In the genomic region with DNA sequence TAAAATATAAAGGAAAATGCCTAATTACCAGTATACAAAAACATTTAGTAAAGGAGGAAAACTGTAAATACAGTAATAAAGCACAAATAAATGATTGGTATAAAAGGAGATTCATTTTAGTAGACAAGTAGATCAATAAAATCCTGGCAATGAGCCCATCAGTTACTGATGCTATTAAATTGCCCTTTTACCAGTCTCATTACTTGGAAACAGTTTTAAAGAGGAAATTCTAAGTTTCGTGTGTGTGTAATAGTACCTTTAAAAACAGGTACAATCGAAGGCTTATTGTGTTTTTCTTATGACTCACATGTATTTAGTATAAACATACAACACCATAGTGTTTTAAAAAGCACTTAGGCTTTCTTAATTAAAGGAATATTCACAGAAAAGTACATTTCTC, we compare ENCODE assay signal across 32 cellular contexts. TPM values are rescaled to one million over a fixed set of nuclear protein-coding genes. Genes with fewer than 3 reads are reported as not detected.
DNase-seq lines count a peak whose midpoint lies in the region; ATAC-seq, FAIRE-seq and TF ChIP-seq lines count a peak whose summit lies in the region.
"Had no signal": no experiment of that assay in that cellular context is flagged by ENCODE, and none has a peak within 500 bp of the region (broad histone marks: within the 10 kb centered on the region; RNA-seq: fewer than 3 reads in every experiment).

No MANE protein-coding gene starts in this region.

- H3K4me2 ChIP-seq in K562 (ENCODE audit: insufficient read depth, low read length): no peak overlapping the region
- H3K4me2 ChIP-seq: GM23338 had no signal

- ATAC-seq in K562: no peak
- ATAC-seq in GM19328 (IDR thresholded peaks at IDR 0.05; ENCODE audit: unreplicated experiment): no peak
- ATAC-seq in GM19023 (IDR thresholded peaks at IDR 0.05; ENCODE audit: unreplicated experiment): no peak
- ATAC-seq: GM23338, HepG2, Panc1, T-cell had no signal

- BruUV-seq in K562 (replicated peaks; lab: Mats Ljungman, UMichigan): no TSS peak

- no peaks in the 10 kb centered on the region for H3K9me1 ChIP-seq in K562 (ENCODE audit: control insufficient read depth, insufficient read depth, low read length)

- H3K79me2 ChIP-seq in K562 (ENCODE audit: control insufficient read depth, insufficient read depth, low read length): no peaks in the 10 kb centered on the region

- 25% methylated on average over 2 of the region's 2 CpGs for WGBS in K562 (ENCODE audit: insufficient coverage, low coverage, missing lambda C conversion rate)

- TF ChIP-seq EP300 in K562 (IDR thresholded peaks at IDR 0.05; ENCODE audit: low read length): no peak

- CTCF ChIA-PET in HEK293 (lab: Yijun Ruan, JAX): no interaction called here
- CTCF ChIA-PET in K562 (lab: Yijun Ruan, JAX; ENCODE audit: low intra/inter-chr PET ratio): no interaction called here

- no peaks in the 10 kb centered on the region for H3K36me3 ChIP-seq in HEK293 (ENCODE audit: control insufficient read depth in 2 of 2, insufficient read depth in 1 of 2, low read length in 2 of 2)
- no peaks in the 10 kb centered on the region for H3K36me3 ChIP-seq in K562 (ENCODE audit: control insufficient read depth, insufficient read depth, low read length)

- TF ChIP-seq RAD21 in K562 (CRISPR knock-in tag; conservative IDR thresholded peaks at IDR 0.05 in 1 of 2, IDR thresholded peaks at IDR 0.05 in 1 of 2): no peak

- FAIRE-seq in K562 (lab: Jason Lieb, UNC): no peak
- FAIRE-seq: HepG2 had no signal

- H3K4me1 ChIP-seq in HEK293 (ENCODE audit: control insufficient read depth, insufficient read depth, low read length) (peaks cover 8% of the 10 kb centered on the region; the same call in 1 of the 2 replicates), K562 (replicated peaks in 1 of 2; ENCODE audit: control insufficient read depth in 2 of 2, insufficient read depth in 2 of 2, low read length in 2 of 2) (peaks cover 0 to 11% of the 10 kb centered on the region in 2 experiments; a peak in 1 of 5 replicates)

- in situ Hi-C loops in K562 (cut with MboI): no loop called here

- no peak for TF ChIP-seq CTCF in HEK293 (tag by site-specific recombination; IDR thresholded peaks at IDR 0.05)
- TF ChIP-seq CTCF in K562 (IDR thresholded peaks at IDR 0.05 in 2 of 3, conservative IDR thresholded peaks at IDR 0.05 in 1 of 3; ENCODE audit: insufficient read depth in 2 of 3, low read depth in 1 of 3, low read length in 3 of 3): no peak

- DNase-seq in NCI-H1436 (lab: John Stamatoyannopoulos, UW): peak; percentile 5
- no peak for DNase-seq in NCI-H1436 treated with DMSO at 0.1 percent for 48 hours (lab: John Stamatoyannopoulos, UW)
- DNase-seq in NCI-H1105 treated with DMSO at 0.1 percent for 48 hours (lab: John Stamatoyannopoulos, UW): peak; percentile 73
- no peak for DNase-seq in K562 (ENCODE audit: extremely low read depth in 1 of 4, low spot score in 3 of 4)
- no peak for DNase-seq in HUDEP-2 (lab: John Stamatoyannopoulos, UW; ENCODE audit: unreplicated experiment in 76 of 76)
- DNase-seq: ACHN, DMS53, H9, HFFc6, Kasumi-1, NCI-H1048, NCI-H1694, NCI-H2029 treated with DMSO at 0.1 percent for 48 hours, NCI-H2171 treated with DMSO at 0.1 percent for 48 hours, NCI-H345, NCI-H510A treated with DMSO at 0.1 percent for 48 hours, NCI-H774, SHP77, T-cell had no signal

- H2AFZ ChIP-seq in K562 (ENCODE audit: low read depth, low read length): no peak overlapping the region
- H2AFZ ChIP-seq: GM23338 had no signal

- no peak overlapping the region for H3K9ac ChIP-seq in K562 (ENCODE audit: insufficient read depth in 1 of 2, low read depth in 2 of 2, low read length in 2 of 2)

- intact Hi-C loops in K562 (cut with micrococcal nuclease): no loop called here

- no peaks in the 10 kb centered on the region for H3K27me3 ChIP-seq in K562 (ENCODE audit: control insufficient read depth in 2 of 2, insufficient read depth in 2 of 2, low read length in 2 of 2)

- no peaks in the 10 kb centered on the region for H3K9me3 ChIP-seq in HEK293 (ENCODE audit: control insufficient read depth, insufficient read depth, low read depth, low read length)
- H3K9me3 ChIP-seq in K562 (replicated peaks; ENCODE audit: control insufficient read depth, insufficient read depth, low read depth, low read length): no peaks in the 10 kb centered on the region

- H3K4me3 ChIP-seq in HEK293 (ENCODE audit: low read depth, low read length) (no peak overlapping the region), K562 (no peak overlapping the region)
- H3K4me3 ChIP-seq: GM23338 had no signal

- POLR2A ChIA-PET in HEK293 (lab: Yijun Ruan, JAX) (no interaction called here), K562 (lab: Yijun Ruan, JAX) (no interaction called here)

- H3K27ac ChIP-seq in HEK293 (ENCODE audit: extremely low read depth, low read depth, low read length): no peak overlapping the region
- no peak overlapping the region for H3K27ac ChIP-seq in K562 (ENCODE audit: extremely low read depth, low read depth, low read length)
- H3K27ac ChIP-seq: 22Rv1, HL-60, RWPE1 had no signal

- no peak for TF ChIP-seq POLR2A in K562 (conservative IDR thresholded peaks at IDR 0.05)

- no peaks in the 10 kb centered on the region for H4K20me1 ChIP-seq in K562 (replicated peaks; ENCODE audit: control insufficient read depth, insufficient read depth, low read length)

TF ChIP-seq in HEK293, 187 proteins besides CTCF, POLR2A, EP300 and RAD21:
- TF ChIP-seq ZBTB1 (tag by site-specific recombination; IDR thresholded peaks at IDR 0.05): no peak
- TF ChIP-seq, protein P1, sequence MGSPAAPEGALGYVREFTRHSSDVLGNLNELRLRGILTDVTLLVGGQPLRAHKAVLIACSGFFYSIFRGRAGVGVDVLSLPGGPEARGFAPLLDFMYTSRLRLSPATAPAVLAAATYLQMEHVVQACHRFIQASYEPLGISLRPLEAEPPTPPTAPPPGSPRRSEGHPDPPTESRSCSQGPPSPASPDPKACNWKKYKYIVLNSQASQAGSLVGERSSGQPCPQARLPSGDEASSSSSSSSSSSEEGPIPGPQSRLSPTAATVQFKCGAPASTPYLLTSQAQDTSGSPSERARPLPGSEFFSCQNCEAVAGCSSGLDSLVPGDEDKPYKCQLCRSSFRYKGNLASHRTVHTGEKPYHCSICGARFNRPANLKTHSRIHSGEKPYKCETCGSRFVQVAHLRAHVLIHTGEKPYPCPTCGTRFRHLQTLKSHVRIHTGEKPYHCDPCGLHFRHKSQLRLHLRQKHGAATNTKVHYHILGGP (tag by site-specific recombination; IDR thresholded peaks at IDR 0.05): peak; percentile 81

TF ChIP-seq in K562, 482 proteins besides CTCF, POLR2A, EP300 and RAD21:
- TF ChIP-seq NCOA1 (IDR thresholded peaks at IDR 0.05; ENCODE audit: low read depth) (no peak), MED1 (CRISPR knock-in tag; IDR thresholded peaks at IDR 0.05; ENCODE audit: borderline replicate concordance) (no peak), NFIC (IDR thresholded peaks at IDR 0.05) (peak; percentile 76)
TF ChIP-seq in K562: peak in this region for 1.

RNA-seq across cellular contexts. Expression of gene SYT10, which starts 46.4 kb away (rescaled TPM):
- total RNA-seq in K562 (2011; cell fraction: chromatin; rRNA removed; ENCODE audit: low replicate concordance): 3.1 and 6.7 TPM in 2 replicates
- total RNA-seq in K562 (2011; cell fraction: nucleolus; rRNA removed): 1.5 and 2.2 TPM in 2 replicates
- total RNA-seq in K562 (2011; cell fraction: nucleoplasm; rRNA removed): 2.9 and 8.5 TPM in 2 replicates
- total RNA-seq in K562 (2014; rRNA removed) (1.9 and 2.9 TPM in 2 replicates), K562 (2014; rRNA removed; fragmentation: Illumina TruSeq; extraction: Trizol) (3.8 and 4.1 TPM in 2 replicates), K562 (2015; rRNA removed; fragmentation: Illumina TruSeq; extraction: Trizol) (5.9 and 6.2 TPM in 2 replicates), K562 (2021) (2.9 and 4.0 TPM in 2 replicates)
- polyA plus RNA-seq in K562 (2011; rRNA removed) (2.4 and 2.6 TPM in 2 replicates), K562 (2014; fragmentation: Illumina TruSeq; extraction: Trizol) (2.5 TPM in 2 replicates), K562 (2014; fragmentation: Nextera tagmentation; extraction: Ambion mirVana) (under 1 TPM; 0.27 TPM), K562 (2014; rRNA removed) (1.8 TPM in 2 replicates)
- polyA plus RNA-seq in K562 (2011; cell fraction: cytosol; rRNA removed): 0.28 and 1.0 TPM in 2 replicates
- 2.9 and 3.6 TPM in 2 replicates for polyA plus RNA-seq in K562 (2011; cell fraction: nucleus; rRNA removed)
- 2.0 TPM in 2 replicates for polyA plus RNA-seq in K562 (2012)
- 4.3 and 5.7 TPM in 2 replicates for polyA minus RNA-seq in K562 (2011; rRNA and poly(A)+ RNA removed)
- 3.1 and 3.6 TPM in 2 replicates for polyA minus RNA-seq in K562 (2011; cell fraction: cytosol; rRNA and poly(A)+ RNA removed)
- 2.4 and 3.9 TPM in 2 replicates for polyA minus RNA-seq in K562 (2011; cell fraction: nucleus; rRNA and poly(A)+ RNA removed)
- total RNA-seq: Daoy, G401, HepG2, HFFc6, SK-MEL-5, T-cell had no signal
- polyA plus RNA-seq: BJ, HepG2 had no signal

Comparison
In these comparisons a context has a peak if more than half of its experiments do, and no peak if none do; other contexts are left out.
1. DNase-seq: peak in NCI-H1436 (single experiment) and NCI-H1105 treated with DMSO at 0.1 percent for 48 hours (single experiment); none in NCI-H1436 treated with DMSO at 0.1 percent for 48 hours (single experiment), K562 (0 of 4) and HUDEP-2 (0 of 76).